18 cellular contexts compared by ENCODE assay signal in the genomic region with DNA sequence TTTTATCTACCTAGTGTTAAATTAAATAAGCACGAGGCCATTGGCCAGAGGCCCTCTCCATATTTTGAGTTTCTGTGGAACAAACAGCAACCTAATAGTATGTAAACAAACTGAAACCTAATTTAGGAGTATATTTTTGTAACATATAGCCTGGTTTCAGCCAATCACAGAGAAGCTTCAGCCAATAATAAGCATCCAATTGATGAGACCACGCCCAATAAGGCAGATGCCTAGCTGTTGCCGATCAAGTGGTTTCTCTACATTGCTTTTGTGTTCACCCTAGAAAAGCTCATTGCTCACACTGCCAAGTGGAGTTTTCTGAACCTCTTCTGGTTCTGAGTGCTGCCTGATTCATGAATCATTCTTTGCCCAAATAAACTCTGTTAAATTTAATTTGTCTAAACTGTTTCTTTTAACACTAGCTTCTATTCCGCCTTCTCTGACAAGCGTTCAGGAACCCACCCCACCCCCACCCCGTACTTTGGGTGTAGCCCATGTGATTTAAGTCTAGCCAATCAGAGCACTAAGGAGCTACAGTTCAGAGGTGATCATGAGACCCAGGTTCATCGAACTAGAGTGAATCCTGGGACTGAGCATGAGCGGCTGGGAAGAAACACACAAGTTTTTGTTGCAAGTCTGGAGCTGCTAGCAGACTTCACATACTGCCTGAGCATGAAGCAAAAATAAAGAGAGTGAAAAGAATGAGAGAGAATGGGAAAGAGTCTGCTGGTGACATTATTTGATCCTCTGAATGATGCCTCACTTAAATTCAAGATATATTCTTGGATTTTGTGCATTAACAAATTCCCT. TPM values are rescaled to one million over a fixed set of nuclear protein-coding genes. Genes with fewer than 3 reads are reported as not detected.
A peak's percentile ranks its signal among the peaks of the same experiment; 100 is the strongest.
DNase-seq lines count a peak whose midpoint lies in the region; ATAC-seq and TF ChIP-seq lines count a peak whose summit lies in the region.
"Had no signal": no experiment of that assay in that cellular context is flagged by ENCODE, and none has a peak within 500 bp of the region (broad histone marks: within the 10 kb centered on the region; RNA-seq: fewer than 3 reads in every experiment).

No MANE protein-coding gene starts in this region.

- no peak overlapping the region for H3K4me2 ChIP-seq in osteoblast (ENCODE audit: insufficient read depth, low read length)
- H3K4me2 ChIP-seq: BLaER1 had no signal

- in situ Hi-C loops in SK-MEL-5 (cut with HindIII; ENCODE audit: low pct_unique_long_range_greater_than_20kb, low sequenced_read_pairs) = no loop called here

- POLR2A ChIA-PET in HEK293 (lab: Yijun Ruan, JAX) = no interaction called here

- H3K79me2 ChIP-seq in osteoblast (ENCODE audit: insufficient read depth, low read length) = no peaks in the 10 kb centered on the region

- peak overlapping the region; percentile 25 for H3K27ac Mint-ChIP-seq in nephron progenitor cell
- no peak overlapping the region for H3K27ac Mint-ChIP-seq in activated T-helper 17 cell treated with anti-CD3 and anti-CD28 coated beads, Interleukin-2, amount 50 U/mL, for 72 hours
- H3K27ac Mint-ChIP-seq: B cell; CD8-positive, alpha-beta T cell had no signal

- no peak overlapping the region for H2AFZ ChIP-seq in osteoblast (ENCODE audit: low read length)

- ATAC-seq in HG03521 (IDR thresholded peaks at IDR 0.05; ENCODE audit: unreplicated experiment) = no peak
- ATAC-seq in activated T-helper 17 cell treated with anti-CD3 and anti-CD28 coated beads, Interleukin-2, amount 50 U/mL, for 72 hours (replicated peaks) = no peak
- ATAC-seq: CD8-positive, alpha-beta T cell had no signal

- H3K9me3 ChIP-seq in HEK293 (ENCODE audit: control insufficient read depth, insufficient read depth, low read depth, low read length) = no peaks in the 10 kb centered on the region
- no peaks in the 10 kb centered on the region for H3K9me3 ChIP-seq in osteoblast (ENCODE audit: low read depth, low read length)
- H3K9me3 ChIP-seq: Caco-2, HAP-1 had no signal

- no peaks in the 10 kb centered on the region for H4K20me1 ChIP-seq in osteoblast (ENCODE audit: insufficient read depth, low read length)
- H4K20me1 ChIP-seq: BLaER1 had no signal

- H3K9me3 Mint-ChIP-seq in nephron progenitor cell = peaks cover 21% of the 10 kb centered on the region
- peaks cover 3% of the 10 kb centered on the region for H3K9me3 Mint-ChIP-seq in activated T-helper 17 cell treated with anti-CD3 and anti-CD28 coated beads, Interleukin-2, amount 50 U/mL, for 72 hours

- H3K36me3 Mint-ChIP-seq in nephron progenitor cell (ENCODE audit: low read depth) = no peaks in the 10 kb centered on the region
- no peaks in the 10 kb centered on the region for H3K36me3 Mint-ChIP-seq in activated T-helper 17 cell treated with anti-CD3 and anti-CD28 coated beads, Interleukin-2, amount 50 U/mL, for 72 hours (ENCODE audit: low read depth)
- H3K36me3 Mint-ChIP-seq: CD4-positive, CD25-positive, alpha-beta regulatory T cell; CD8-positive, alpha-beta T cell had no signal

- no peaks in the 10 kb centered on the region for H3K27me3 ChIP-seq in osteoblast (ENCODE audit: insufficient read depth, low read length)
- H3K27me3 ChIP-seq: BLaER1 had no signal

- TF ChIP-seq CTCF in HEK293 (tag by site-specific recombination; IDR thresholded peaks at IDR 0.05) = no peak
- TF ChIP-seq CTCF in nephron progenitor cell (IDR thresholded peaks at IDR 0.05) = no peak
- no peak for TF ChIP-seq CTCF in osteoblast (IDR thresholded peaks at IDR 0.05; ENCODE audit: extremely low read depth, low read depth, low read length)

- DNase-seq in SK-MEL-5 (ENCODE audit: low read depth, low spot score) (peak; percentile 11), nephron progenitor cell (no peak), osteoblast (ENCODE audit: insufficient read length, low spot score, missing footprints) (peak; percentile 65), NK-92 (lab: John Stamatoyannopoulos, UW; ENCODE audit: unreplicated experiment) (no peak), 8988T (no peak)
- DNase-seq: Caco-2; CD4-positive, CD25-positive, alpha-beta regulatory T cell; CD8-positive, alpha-beta T cell; DMS153; DND-41; GOT3 had no signal

- H3K4me1 Mint-ChIP-seq in nephron progenitor cell = peaks cover 42% of the 10 kb centered on the region
- peaks cover 2% of the 10 kb centered on the region for H3K4me1 Mint-ChIP-seq in activated T-helper 17 cell treated with anti-CD3 and anti-CD28 coated beads, Interleukin-2, amount 50 U/mL, for 72 hours

- H3K4me3 Mint-ChIP-seq in nephron progenitor cell = no peak overlapping the region
- H3K4me3 Mint-ChIP-seq in activated T-helper 17 cell treated with anti-CD3 and anti-CD28 coated beads, Interleukin-2, amount 50 U/mL, for 72 hours = no peak overlapping the region
- H3K4me3 Mint-ChIP-seq: B cell; CD4-positive, CD25-positive, alpha-beta regulatory T cell; CD8-positive, alpha-beta T cell had no signal

- H3K36me3 ChIP-seq in HEK293 (ENCODE audit: control insufficient read depth in 2 of 2, insufficient read depth in 1 of 2, low read length in 2 of 2) = no peaks in the 10 kb centered on the region
- no peaks in the 10 kb centered on the region for H3K36me3 ChIP-seq in osteoblast (ENCODE audit: insufficient read depth, low read length)
- H3K36me3 ChIP-seq: BLaER1, HAP-1 had no signal

- CTCF ChIA-PET in HEK293 (lab: Yijun Ruan, JAX) = interaction anchor here (0.8 to 2.5 kb wide), 5 partner anchors 9 to 460 kb away, joined by 3 to 17 read pairs (median 7); no protein-coding TSS in a partner anchor

- H3K27me3 Mint-ChIP-seq in nephron progenitor cell (ENCODE audit: low read depth, poor library complexity) = peaks cover 3% of the 10 kb centered on the region
- no peaks in the 10 kb centered on the region for H3K27me3 Mint-ChIP-seq in activated T-helper 17 cell treated with anti-CD3 and anti-CD28 coated beads, Interleukin-2, amount 50 U/mL, for 72 hours
- H3K27me3 Mint-ChIP-seq: B cell; CD4-positive, CD25-positive, alpha-beta regulatory T cell had no signal

- H3K4me1 ChIP-seq in HEK293 (ENCODE audit: control insufficient read depth, insufficient read depth, low read length) (no peaks in the 10 kb centered on the region), osteoblast (ENCODE audit: insufficient read depth, low read length) (no peaks in the 10 kb centered on the region)
- H3K4me1 ChIP-seq: Caco-2, HAP-1 had no signal

- H3K27ac ChIP-seq in HEK293 (ENCODE audit: extremely low read depth, low read depth, low read length) (no peak overlapping the region), osteoblast (ENCODE audit: low read depth, low read length) (no peak overlapping the region)
- H3K27ac ChIP-seq: BLaER1, C4-2B had no signal

- H3K4me3 ChIP-seq in HEK293 (ENCODE audit: low read depth, low read length) = no peak overlapping the region
- no peak overlapping the region for H3K4me3 ChIP-seq in osteoblast (ENCODE audit: insufficient read depth, low read length)
- H3K4me3 ChIP-seq: BLaER1, HAP-1 had no signal

TF ChIP-seq in HEK293, 187 proteins besides CTCF, POLR2A, EP300 and RAD21:
- TF ChIP-seq, protein P1, sequence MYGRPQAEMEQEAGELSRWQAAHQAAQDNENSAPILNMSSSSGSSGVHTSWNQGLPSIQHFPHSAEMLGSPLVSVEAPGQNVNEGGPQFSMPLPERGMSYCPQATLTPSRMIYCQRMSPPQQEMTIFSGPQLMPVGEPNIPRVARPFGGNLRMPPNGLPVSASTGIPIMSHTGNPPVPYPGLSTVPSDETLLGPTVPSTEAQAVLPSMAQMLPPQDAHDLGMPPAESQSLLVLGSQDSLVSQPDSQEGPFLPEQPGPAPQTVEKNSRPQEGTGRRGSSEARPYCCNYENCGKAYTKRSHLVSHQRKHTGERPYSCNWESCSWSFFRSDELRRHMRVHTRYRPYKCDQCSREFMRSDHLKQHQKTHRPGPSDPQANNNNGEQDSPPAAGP (tag by site-specific recombination; IDR thresholded peaks at IDR 0.05) = no peak
- TF ChIP-seq BCL11B (tag by site-specific recombination; IDR thresholded peaks at IDR 0.05; ENCODE audit: low read depth) = no peak
- peak; percentile 96 for TF ChIP-seq ZNF549 (tag by site-specific recombination; IDR thresholded peaks at IDR 0.05)

RNA-seq across cellular contexts. Expression of a gene that starts 21.5 kb away (rescaled TPM):
- 85.2 and 88.4 TPM in 2 replicates for total RNA-seq in SK-MEL-5 (2014; rRNA removed; shearing (Covaris generic))
- 56.4 and 62.5 TPM in 2 replicates for polyA plus RNA-seq in SK-MEL-5 (2015; cell fraction: cytosol; rRNA removed)
- 110 and 112 TPM in 2 replicates for polyA plus RNA-seq in SK-MEL-5 (2015; cell fraction: nucleus; rRNA removed)
- total RNA-seq in osteoblast = 73.8 and 83.4 TPM in 2 replicates
- 100 to 1,000 TPM in 1 of 2 donors, 10 to 100 TPM in 1; 95.4 to 127 TPM for total RNA-seq in activated T-helper 17 cell treated with anti-CD3 and anti-CD28 coated beads, Interleukin-2, amount 50 U/mL, for 72 hours

Comparison
In these comparisons a context has a peak if more than half of its experiments do, and no peak if none do; other contexts are left out.
1. DNase-seq: peak in SK-MEL-5 (single experiment) and osteoblast (single experiment); none in nephron progenitor cell (single experiment), NK-92 (single experiment) and 8988T (single experiment).